In the genomic region with DNA sequence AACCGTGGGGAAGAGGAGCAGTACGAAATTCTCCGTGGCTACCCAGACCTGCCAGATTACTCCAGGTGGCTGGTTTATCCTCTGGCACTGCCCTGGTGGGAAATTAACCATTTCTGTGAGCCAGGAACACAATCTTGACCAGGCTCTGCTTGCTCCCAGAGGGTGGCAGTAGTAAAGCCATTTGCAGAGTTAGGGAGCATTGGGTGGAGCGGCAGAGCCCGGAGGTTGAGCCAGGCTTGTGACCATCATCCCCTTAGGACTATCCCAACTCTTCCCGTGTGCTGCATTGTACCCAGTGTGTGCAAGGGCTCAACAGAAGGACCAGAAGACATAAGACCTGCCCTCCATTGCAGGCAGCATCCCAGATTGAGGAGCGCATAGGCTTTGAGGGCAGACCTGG, we compare ENCODE assay signal across 13 cellular contexts. TPM values are rescaled to one million over a fixed set of nuclear protein-coding genes. Genes with fewer than 3 reads are reported as not detected.
DNase-seq lines count a peak whose midpoint lies in the region; ATAC-seq and TF ChIP-seq lines count a peak whose summit lies in the region.
"Had no signal": no experiment of that assay in that cellular context is flagged by ENCODE, and none has a peak within 500 bp of the region (broad histone marks: within the 10 kb centered on the region; RNA-seq: fewer than 3 reads in every experiment).

No MANE protein-coding gene starts in this region.

- H3K4me3 ChIP-seq in cardiac fibroblast (replicated peaks in 1 of 2; ENCODE audit: low read depth in 2 of 2, low read length in 2 of 2): no peak overlapping the region
- H3K4me3 ChIP-seq: gastrocnemius medialis had no signal

- ATAC-seq in HG03139 (IDR thresholded peaks at IDR 0.05; ENCODE audit: unreplicated experiment) (no peak), HG03354 (IDR thresholded peaks at IDR 0.05; ENCODE audit: poor library complexity, severe bottlenecking, unreplicated experiment) (no peak), GM18519 (IDR thresholded peaks at IDR 0.05; ENCODE audit: low FRiP score, unreplicated experiment) (no peak)
- ATAC-seq: gastrocnemius medialis had no signal

- TF ChIP-seq CTCF in cardiac fibroblast (IDR thresholded peaks at IDR 0.05; ENCODE audit: low read depth, low read length): peak; percentile 37

- DNase-seq in EL: peak; percentile 15
- peak; percentile 32 for DNase-seq in LoVo (ENCODE audit: low spot score)
- peak; percentile 18 to 21 for DNase-seq in cardiac fibroblast (ENCODE audit: low read depth in 2 of 2)
- peak; percentile 10 to 16 for DNase-seq in lung microvascular endothelial cell (ENCODE audit: low read depth in 2 of 2)
- DNase-seq in Ammon's horn (ENCODE audit: low spot score): no peak
- DNase-seq: activated CD4-positive, alpha-beta T cell treated with anti-CD3 and anti-CD28 coated beads, Interleukin-2, amount 50 U/mL, for 1 hour; gastrocnemius medialis; NCI-H1105 treated with DMSO at 0.1 percent for 48 hours; SHP77 treated with DMSO at 0.1 percent for 48 hours; stimulated activated CD4-positive, alpha-beta T cell treated with anti-CD3 and anti-CD28 coated beads, Interleukin-1b, Interleukin-23, amount 100 ng/mL, for 48 hours had no signal

RNA-seq across cellular contexts. Expression of a gene that starts 5.3 kb away (rescaled TPM):
- total RNA-seq in lung microvascular endothelial cell: not detected in 2 replicates

RNA-seq across cellular contexts. Expression of a gene that starts 56.6 kb away (rescaled TPM):
- not detected in 2 replicates for total RNA-seq in lung microvascular endothelial cell
